1 cellular context compared by ENCODE assay signal in the genomic region with DNA sequence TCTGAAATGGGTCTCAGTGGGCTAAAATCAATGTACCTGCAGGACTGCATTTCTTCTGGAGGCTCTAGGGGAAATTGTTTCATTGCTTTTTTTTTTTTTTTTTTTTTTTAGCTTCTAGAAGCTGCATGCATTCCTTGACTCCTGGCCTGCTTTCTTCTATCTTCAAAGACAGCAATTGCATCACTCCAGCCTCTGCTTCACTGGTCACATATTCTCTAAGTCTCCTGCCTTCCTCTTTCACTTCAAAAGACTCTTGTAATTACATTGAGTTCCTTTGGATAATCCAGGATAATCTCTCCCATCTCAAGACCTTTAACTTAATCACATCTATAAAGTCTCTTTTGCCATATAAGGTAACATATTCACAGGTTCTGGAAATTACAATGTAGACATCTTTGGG.
TF ChIP-seq lines count a peak whose summit lies in the region.

No MANE protein-coding gene starts in this region.

TF ChIP-seq in SK-N-SH, 30 proteins besides CTCF, POLR2A, EP300 and RAD21 (continued from another document):
- TF ChIP-seq, protein P1, sequence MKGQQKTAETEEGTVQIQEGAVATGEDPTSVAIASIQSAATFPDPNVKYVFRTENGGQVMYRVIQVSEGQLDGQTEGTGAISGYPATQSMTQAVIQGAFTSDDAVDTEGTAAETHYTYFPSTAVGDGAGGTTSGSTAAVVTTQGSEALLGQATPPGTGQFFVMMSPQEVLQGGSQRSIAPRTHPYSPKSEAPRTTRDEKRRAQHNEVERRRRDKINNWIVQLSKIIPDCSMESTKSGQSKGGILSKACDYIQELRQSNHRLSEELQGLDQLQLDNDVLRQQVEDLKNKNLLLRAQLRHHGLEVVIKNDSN (IDR thresholded peaks at IDR 0.05; ENCODE audit: borderline replicate concordance, low read depth), result no peak
- no peak for TF ChIP-seq FOXM1 (IDR thresholded peaks at IDR 0.05; ENCODE audit: low read depth)
- TF ChIP-seq GATA2 (CRISPR knock-in tag; IDR thresholded peaks at IDR 0.05), result no peak
TF ChIP-seq in SK-N-SH: peak in this region for 0.
